In genomic region chr15:72222433-72222832, GRCh38 we compare ENCODE assay signal across 9 cellular contexts. TPM values are rescaled to one million over a fixed set of nuclear protein-coding genes. Genes with fewer than 3 reads are reported as not detected.
DNase-seq lines count a peak whose midpoint lies in the region; ATAC-seq, FAIRE-seq and TF ChIP-seq lines count a peak whose summit lies in the region.
"Had no signal": no experiment of that assay in that cellular context is flagged by ENCODE, and none has a peak within 500 bp of the region (broad histone marks: within the 10 kb centered on the region; RNA-seq: fewer than 3 reads in every experiment).

No MANE protein-coding gene starts in this region.

- peak; percentile 89 for DNase-seq in HT1080 (ENCODE audit: low read depth)
- no peak for DNase-seq in GM12878 (ENCODE audit: low read depth, low spot score)
- DNase-seq in medulla oblongata (ENCODE audit: extremely low spot score) = peak; percentile 30
- DNase-seq in NCI-H345 (lab: John Stamatoyannopoulos, UW) = no peak
- no peak for DNase-seq in GM19238 (ENCODE audit: insufficient read length, low spot score)
- DNase-seq in activated CD4-positive, CD25-positive, alpha-beta regulatory T cell (lab: John Stamatoyannopoulos, UW) = no peak
- DNase-seq: NCI-H187 had no signal

- H3K27me3 ChIP-seq in ACC112 (ENCODE audit: insufficient read depth, low read length) = no peaks in the 10 kb centered on the region
- H3K27me3 ChIP-seq in GM12878 (replicated peaks in 1 of 2; ENCODE audit: control insufficient read depth in 2 of 2, insufficient read depth in 2 of 2, low read length in 1 of 2) = no peaks in the 10 kb centered on the region

- TF ChIP-seq RAD21 in GM12878 (IDR thresholded peaks at IDR 0.05; ENCODE audit: insufficient read depth, low read depth, low read length) = no peak

- no peak for FAIRE-seq in GM12878 (lab: Jason Lieb, UNC)

- intact Hi-C loops in GM12878 (cut with micrococcal nuclease; ENCODE audit: unreplicated experiment) = no loop called here

- WGBS in GM12878 (ENCODE audit: insufficient coverage, insufficient replicate concordance, low lambda C conversion rate, missing lambda C conversion rate) = 63% methylated on average over 4 of the region's 4 CpGs

- POLR2A ChIA-PET in GM12878 (lab: Charles Lee) = interaction anchor here (0.6 to 1.8 kb wide), 7 partner anchors 10 to 360 kb away, joined by 3 to 10 read pairs (median 3); no protein-coding TSS in a partner anchor

- no TSS peak for BruUV-seq in GM12878 (replicated peaks; lab: Mats Ljungman, UMichigan)

- ATAC-seq in GM12878 (no peak), HG02973 (IDR thresholded peaks at IDR 0.05; ENCODE audit: unreplicated experiment) (no peak)

- peak overlapping the region; percentile 76 for H3K4me2 ChIP-seq in GM12878 (ENCODE audit: control insufficient read depth, insufficient read depth)

- H4K20me1 ChIP-seq in GM12878 (ENCODE audit: control insufficient read depth, insufficient read depth) = peaks cover 42% of the 10 kb centered on the region

- no peaks in the 10 kb centered on the region for H3K9me3 ChIP-seq in GM12878 (replicated peaks; ENCODE audit: control insufficient read depth, insufficient read depth, low read length)

- H3K9ac ChIP-seq in GM12878 (ENCODE audit: control insufficient read depth, insufficient read depth, low read length) = no peak overlapping the region; the same call in 1 of the 2 replicates

- no peak for TF ChIP-seq CTCF in GM12878 (IDR thresholded peaks at IDR 0.05 in 2 of 3, conservative IDR thresholded peaks at IDR 0.05 in 1 of 3; ENCODE audit: control insufficient read depth in 2 of 3, extremely low read depth in 1 of 3, insufficient read depth in 1 of 3, low read depth in 3 of 3, low read length in 3 of 3)

- H3K36me3 ChIP-seq in ACC112 (ENCODE audit: insufficient read depth, low read length) = peaks cover 66% of the 10 kb centered on the region
- peaks cover 15 to 69% of the 10 kb centered on the region in 2 experiments for H3K36me3 ChIP-seq in GM12878 (ENCODE audit: control insufficient read depth in 2 of 2, insufficient read depth in 2 of 2, low read length in 1 of 2)

- peak overlapping the region; percentile 41; the same call in 1 of the 2 replicates for H3K27ac ChIP-seq in ACC112 (ENCODE audit: low read depth, low read length)
- H3K27ac ChIP-seq in GM12878 (ENCODE audit: control insufficient read depth, insufficient read depth) = no peak overlapping the region

- H3K4me3 ChIP-seq in ACC112 (ENCODE audit: low read depth, low read length) (no peak overlapping the region; the same call in 1 of the 2 replicates), GM12878 (peak overlapping the region; percentile 33; the same call in 1 of the 2 replicates)

- H3K79me2 ChIP-seq in ACC112 (ENCODE audit: control insufficient read depth, insufficient read depth, low read length, unreplicated experiment) (peaks cover 87% of the 10 kb centered on the region), GM12878 (ENCODE audit: control insufficient read depth, insufficient read depth, low read length) (peaks cover 91% of the 10 kb centered on the region)

- CTCF ChIA-PET in GM12878 (lab: Yijun Ruan, JAX) = no interaction called here

- in situ Hi-C loops in GM12878 (cut with MboI) = no loop called here

- H3K4me1 ChIP-seq in ACC112 (ENCODE audit: control insufficient read depth, insufficient read depth, low read length, unreplicated experiment) = peaks cover 60% of the 10 kb centered on the region
- peaks cover 26% of the 10 kb centered on the region for H3K4me1 ChIP-seq in GM12878 (ENCODE audit: control insufficient read depth, insufficient read depth, low read length)

- RAD21 ChIA-PET in GM12878 (lab: Charles Lee; ENCODE audit: unreplicated experiment) = no interaction called here

- TF ChIP-seq POLR2A in GM12878 (IDR thresholded peaks at IDR 0.05; ENCODE audit: low read depth, low read length) = peak; percentile 69

- SMC1A ChIA-PET in GM12878 (lab: Charles Lee; ENCODE audit: uncharacterized antibody, unreplicated experiment) = interaction anchor here (1.5 kb wide), 1 partner anchor 18 kb away, joined by 3 read pairs; no protein-coding TSS in a partner anchor

- H2AFZ ChIP-seq in ACC112 (ENCODE audit: low read length, unreplicated experiment) = no peak overlapping the region
- H2AFZ ChIP-seq in GM12878 (ENCODE audit: control insufficient read depth, low read depth, low read length) = no peak overlapping the region

- TF ChIP-seq EP300 in GM12878 (IDR thresholded peaks at IDR 0.05; ENCODE audit: borderline replicate concordance in 1 of 2, control insufficient read depth in 1 of 2, low read depth in 2 of 2, low read length in 2 of 2) = no peak

RNA-seq across cellular contexts. Expression of gene PKM, which starts 8.6 kb away (rescaled TPM):
- 2,547 and 2,922 TPM in 2 replicates for total RNA-seq in HT1080 (2014; rRNA removed; shearing (Covaris generic))
- 2,130 and 2,166 TPM in 2 replicates for polyA plus RNA-seq in HT1080 (2015; cell fraction: cytosol; rRNA removed)
- 4,384 and 4,479 TPM in 2 replicates for polyA plus RNA-seq in HT1080 (2015; cell fraction: nucleus; rRNA removed)
- 2,657 and 2,906 TPM in 2 replicates for total RNA-seq in GM12878 (2013; cell fraction: nucleolus; rRNA removed)
- 1,257 and 1,302 TPM in 2 replicates for total RNA-seq in GM12878 (2014; rRNA removed)
- 912 and 984 TPM in 2 replicates for total RNA-seq in GM12878 (2014; rRNA removed; fragmentation: Illumina TruSeq; extraction: Trizol)
- total RNA-seq in GM12878 (2021) = 1,487 and 1,505 TPM in 2 replicates
- 1,106 TPM for polyA plus RNA-seq in GM12878 (2011; ENCODE audit: low read depth)
- 2,011 and 2,640 TPM in 2 replicates for polyA plus RNA-seq in GM12878 (2011; rRNA removed)
- polyA plus RNA-seq in GM12878 (2011; cell fraction: cytosol; rRNA removed) = 2,081 and 2,225 TPM in 2 replicates
- 3,305 and 4,399 TPM in 2 replicates for polyA plus RNA-seq in GM12878 (2011; cell fraction: nucleus; rRNA removed)
- 1,702 and 1,753 TPM in 2 replicates for polyA plus RNA-seq in GM12878 (2012)
- polyA plus RNA-seq in GM12878 (2014; fragmentation: Illumina TruSeq; extraction: Trizol) = 1,523 and 1,631 TPM in 2 replicates
- polyA plus RNA-seq in GM12878 (2014; fragmentation: Nextera tagmentation; extraction: Ambion mirVana) = 100 to 1,000 TPM; 491 to 500 TPM
- polyA plus RNA-seq in GM12878 (2014; rRNA removed) = 1,361 and 1,456 TPM in 2 replicates
- 1,000 to 10,000 TPM; 1,696 to 1,742 TPM for polyA plus RNA-seq in GM12878 (2016; fragmentation: Nextera tagmentation; extraction: Ambion mirVana)
- 2,197 and 2,457 TPM in 2 replicates for polyA minus RNA-seq in GM12878 (2011; rRNA and poly(A)+ RNA removed)
- polyA minus RNA-seq in GM12878 (2011; cell fraction: cytosol; rRNA and poly(A)+ RNA removed) = 720 and 815 TPM in 2 replicates
- 1,090 and 1,249 TPM in 2 replicates for polyA minus RNA-seq in GM12878 (2011; cell fraction: nucleus; rRNA and poly(A)+ RNA removed)

RNA-seq across cellular contexts. Expression of gene GRAMD2A, which starts 24.8 kb away (rescaled TPM):
- total RNA-seq in HT1080 (2014; rRNA removed; shearing (Covaris generic)) = not detected in 2 replicates
- polyA plus RNA-seq in HT1080 (2015; cell fraction: cytosol; rRNA removed) = 0.22 TPM in 1 of 2 replicates, not detected in the other
- polyA plus RNA-seq in HT1080 (2015; cell fraction: nucleus; rRNA removed) = not detected in 2 replicates
- not detected in 2 replicates for total RNA-seq in GM12878 (2013; cell fraction: nucleolus; rRNA removed)
- total RNA-seq in GM12878 (2014; rRNA removed) (not detected in 2 replicates), GM12878 (2014; rRNA removed; fragmentation: Illumina TruSeq; extraction: Trizol) (not detected in 2 replicates), GM12878 (2021) (not detected in 2 replicates)
- polyA plus RNA-seq in GM12878 (2011; ENCODE audit: low read depth) = not detected
- polyA plus RNA-seq in GM12878 (2011; rRNA removed) (not detected in 2 replicates), GM12878 (2014; fragmentation: Illumina TruSeq; extraction: Trizol) (not detected in 2 replicates), GM12878 (2014; fragmentation: Nextera tagmentation; extraction: Ambion mirVana) (under 1 TPM in 1 of 2 experiments, not detected in 1; 0.02 TPM), GM12878 (2014; rRNA removed) (not detected in 2 replicates), GM12878 (2016; fragmentation: Nextera tagmentation; extraction: Ambion mirVana) (under 1 TPM in 1 of 2 experiments, not detected in 1; 0.35 TPM)
- not detected in 2 replicates for polyA plus RNA-seq in GM12878 (2011; cell fraction: cytosol; rRNA removed)
- not detected in 2 replicates for polyA plus RNA-seq in GM12878 (2011; cell fraction: nucleus; rRNA removed)
- not detected in 2 replicates for polyA plus RNA-seq in GM12878 (2012)
- polyA minus RNA-seq in GM12878 (2011; rRNA and poly(A)+ RNA removed) = not detected in 2 replicates
- not detected in 2 replicates for polyA minus RNA-seq in GM12878 (2011; cell fraction: cytosol; rRNA and poly(A)+ RNA removed)
- not detected in 2 replicates for polyA minus RNA-seq in GM12878 (2011; cell fraction: nucleus; rRNA and poly(A)+ RNA removed)

RNA-seq across cellular contexts. Expression of gene PARP6, which starts 49.9 kb away (rescaled TPM):
- total RNA-seq in HT1080 (2014; rRNA removed; shearing (Covaris generic)) = 21.9 and 27.4 TPM in 2 replicates
- 13.7 and 17.2 TPM in 2 replicates for polyA plus RNA-seq in HT1080 (2015; cell fraction: cytosol; rRNA removed)
- polyA plus RNA-seq in HT1080 (2015; cell fraction: nucleus; rRNA removed) = 102 and 116 TPM in 2 replicates
- 104 and 119 TPM in 2 replicates for total RNA-seq in GM12878 (2013; cell fraction: nucleolus; rRNA removed)
- total RNA-seq in GM12878 (2014; rRNA removed) (26.3 and 31.2 TPM in 2 replicates), GM12878 (2014; rRNA removed; fragmentation: Illumina TruSeq; extraction: Trizol) (21.5 and 25.0 TPM in 2 replicates), GM12878 (2021) (38.3 and 40.0 TPM in 2 replicates)
- 37.6 TPM for polyA plus RNA-seq in GM12878 (2011; ENCODE audit: low read depth)
- polyA plus RNA-seq in GM12878 (2011; rRNA removed) (60.7 and 73.5 TPM in 2 replicates), GM12878 (2014; fragmentation: Illumina TruSeq; extraction: Trizol) (41.4 and 47.2 TPM in 2 replicates), GM12878 (2014; fragmentation: Nextera tagmentation; extraction: Ambion mirVana) (10 to 100 TPM; 14.3 to 23.7 TPM), GM12878 (2014; rRNA removed) (43.9 and 51.8 TPM in 2 replicates), GM12878 (2016; fragmentation: Nextera tagmentation; extraction: Ambion mirVana) (10 to 100 TPM; 15.5 to 27.6 TPM)
- polyA plus RNA-seq in GM12878 (2011; cell fraction: cytosol; rRNA removed) = 49.1 and 49.8 TPM in 2 replicates
- polyA plus RNA-seq in GM12878 (2011; cell fraction: nucleus; rRNA removed) = 245 and 317 TPM in 2 replicates
- 44.8 and 49.9 TPM in 2 replicates for polyA plus RNA-seq in GM12878 (2012)
- 39.3 and 65.1 TPM in 2 replicates for polyA minus RNA-seq in GM12878 (2011; rRNA and poly(A)+ RNA removed)
- polyA minus RNA-seq in GM12878 (2011; cell fraction: cytosol; rRNA and poly(A)+ RNA removed) = 9.0 and 13.4 TPM in 2 replicates
- 45.9 and 59.0 TPM in 2 replicates for polyA minus RNA-seq in GM12878 (2011; cell fraction: nucleus; rRNA and poly(A)+ RNA removed)

Comparison
In these comparisons a context has a peak if more than half of its experiments do, and no peak if none do; other contexts are left out.
1. DNase-seq: peak in HT1080 (single experiment) and medulla oblongata (single experiment); none in GM12878 (single experiment), NCI-H345 (single experiment), GM19238 (single experiment) and activated CD4-positive, CD25-positive, alpha-beta regulatory T cell (0 of 4).